ENCODE assay signal across 21 cellular contexts in the genomic region with DNA sequence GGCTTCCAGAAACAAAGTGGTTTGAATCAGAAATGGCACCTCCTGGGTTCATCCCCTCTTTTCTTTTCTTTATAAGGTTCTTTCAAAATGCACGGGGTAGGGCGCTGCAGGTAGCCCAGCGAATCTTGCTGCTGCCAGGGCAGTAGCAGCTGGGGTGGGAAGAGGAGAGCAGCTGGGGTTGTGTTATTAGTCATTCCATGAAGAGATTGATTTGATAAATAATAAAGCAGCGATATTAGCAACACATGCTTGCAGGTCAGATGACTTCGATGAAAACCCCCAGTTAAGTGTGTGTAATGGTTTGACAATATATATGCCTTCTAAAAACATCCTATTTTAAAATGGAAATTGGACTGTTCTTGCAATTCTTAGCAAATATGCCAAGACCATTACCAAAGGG.
A peak's percentile ranks its signal among the peaks of the same experiment; 100 is the strongest.
DNase-seq lines count a peak whose midpoint lies in the region; ATAC-seq and TF ChIP-seq lines count a peak whose summit lies in the region.
"Had no signal": no experiment of that assay in that cellular context is flagged by ENCODE, and none has a peak within 500 bp of the region (broad histone marks: within the 10 kb centered on the region; RNA-seq: fewer than 3 reads in every experiment).

No MANE protein-coding gene starts in this region.

- intact Hi-C loops in sciatic nerve (cut with DNase I): no loop called here

- H3K4me2 ChIP-seq in KMS-11: peak overlapping the region; percentile 15; the same call in 1 of the 2 replicates

- no peaks in the 10 kb centered on the region for H3K9me3 Mint-ChIP-seq in activated T-helper 17 cell treated with anti-CD3 and anti-CD28 coated beads, Interleukin-2, amount 50 U/mL, for 72 hours
- no peaks in the 10 kb centered on the region for H3K9me3 Mint-ChIP-seq in immature natural killer cell
- H3K9me3 Mint-ChIP-seq: CD4-positive, alpha-beta memory T cell had no signal

- H3K27me3 ChIP-seq in BE2C: no peaks in the 10 kb centered on the region
- H3K27me3 ChIP-seq in KMS-11 (ENCODE audit: insufficient read depth, low read depth): no peaks in the 10 kb centered on the region
- H3K27me3 ChIP-seq: stomach, uterus had no signal

- peak overlapping the region; percentile 12; the same call in 1 of the 2 replicates for H3K4me3 ChIP-seq in BE2C (ENCODE audit: low read depth, low read length)
- no peak overlapping the region for H3K4me3 ChIP-seq in KMS-11 (IDR thresholded peaks at IDR 0.05; ENCODE audit: insufficient read depth, low read depth, low read length)
- H3K4me3 ChIP-seq: stomach, uterus had no signal

- peaks cover 36% of the 10 kb centered on the region for H3K4me1 Mint-ChIP-seq in activated T-helper 17 cell treated with anti-CD3 and anti-CD28 coated beads, Interleukin-2, amount 50 U/mL, for 72 hours
- H3K4me1 Mint-ChIP-seq in immature natural killer cell: peaks cover 4 to 10% of the 10 kb centered on the region in 2 donors

- CTCF ChIA-PET in GM10248 (lab: Yijun Ruan, JAX): interaction anchor here (1.9 to 2.9 kb wide), 2 partner anchors 7 to 301 kb away, joined by 6 to 16 read pairs; no protein-coding TSS in a partner anchor

- no peaks in the 10 kb centered on the region for H3K36me3 Mint-ChIP-seq in activated T-helper 17 cell treated with anti-CD3 and anti-CD28 coated beads, Interleukin-2, amount 50 U/mL, for 72 hours (ENCODE audit: low read depth)
- peaks cover 0 to 3% (median 0%) of the 10 kb centered on the region in 3 donors for H3K36me3 Mint-ChIP-seq in immature natural killer cell
- H3K36me3 Mint-ChIP-seq: CD4-positive, alpha-beta memory T cell had no signal

- POLR2A ChIA-PET in GM10248 (lab: Yijun Ruan, JAX): no interaction called here

- TF ChIP-seq CTCF in BE2C (IDR thresholded peaks at IDR 0.05; ENCODE audit: low read depth, low read length) (no peak), KMS-11 (conservative IDR thresholded peaks at IDR 0.05; ENCODE audit: low read depth, low read length) (no peak), GM10248 (IDR thresholded peaks at IDR 0.05; ENCODE audit: control extremely low read depth, extremely low read depth, low read depth, missing control alignments) (no peak)

- H3K4me1 ChIP-seq in BE2C (peaks cover 78% of the 10 kb centered on the region), KMS-11 (ENCODE audit: low read depth, poor library complexity, severe bottlenecking) (peaks cover 86% of the 10 kb centered on the region)

- H3K9ac ChIP-seq in KMS-11: no peak overlapping the region

- no peak overlapping the region for H3K27ac ChIP-seq in KMS-11
- H3K27ac ChIP-seq: uterus had no signal

- H3K9me3 ChIP-seq in BE2C: no peaks in the 10 kb centered on the region
- H3K9me3 ChIP-seq: stomach, uterus had no signal

- no peak overlapping the region for H2AFZ ChIP-seq in KMS-11 (ENCODE audit: low read depth)

- peaks cover 21% of the 10 kb centered on the region; the same call in 1 of the 2 replicates for H3K79me2 ChIP-seq in KMS-11 (ENCODE audit: insufficient read depth, low read depth)

- H3K36me3 ChIP-seq in BE2C (no peaks in the 10 kb centered on the region), KMS-11 (ENCODE audit: insufficient read depth) (no peaks in the 10 kb centered on the region)
- H3K36me3 ChIP-seq: stomach, uterus had no signal

- H4K20me1 ChIP-seq in KMS-11 (ENCODE audit: insufficient read depth): no peaks in the 10 kb centered on the region

- peak; percentile 77 for DNase-seq in BE2C
- DNase-seq in NCI-H446 treated with DMSO at 0.1 percent for 48 hours (lab: John Stamatoyannopoulos, UW): peak; percentile 37
- no peak for DNase-seq in AG08396 (ENCODE audit: low spot score)
- no peak for DNase-seq in immature natural killer cell
- DNase-seq in sciatic nerve (ENCODE audit: low spot score): no peak
- DNase-seq in GM10248 (ENCODE audit: extremely low spot score): no peak
- DNase-seq: activated CD4-positive, alpha-beta T cell treated with anti-CD3 and anti-CD28 coated beads for 48 hours; activated CD8-positive, alpha-beta memory T cell treated with anti-CD3 and anti-CD28 coated beads, Interleukin-2, amount 50 U/mL, for 4 hours; activated gamma-delta T cell treated with Interleukin-2 at 50 U/mL for 16 hours; amygdala; CD4-positive, alpha-beta memory T cell; cerebellar nuclear complex; effector memory CD4-positive, alpha-beta T cell; midbrain; NCI-H510A; right cardiac atrium; stimulated activated CD4-positive, alpha-beta T cell treated with anti-CD3 and anti-CD28 coated beads, Interleukin-1b, Interleukin-23, amount 100 ng/mL, for 48 hours; stomach; uterus had no signal

- peak overlapping the region; percentile 65 for H3K27ac Mint-ChIP-seq in activated T-helper 17 cell treated with anti-CD3 and anti-CD28 coated beads, Interleukin-2, amount 50 U/mL, for 72 hours
- no peak overlapping the region for H3K27ac Mint-ChIP-seq in immature natural killer cell

- no peak for ATAC-seq in activated T-helper 17 cell treated with anti-CD3 and anti-CD28 coated beads, Interleukin-2, amount 50 U/mL, for 72 hours (replicated peaks)
- ATAC-seq in sciatic nerve: no peak
- ATAC-seq: right cardiac atrium had no signal

- H3K4me3 Mint-ChIP-seq in activated T-helper 17 cell treated with anti-CD3 and anti-CD28 coated beads, Interleukin-2, amount 50 U/mL, for 72 hours: no peak overlapping the region
- no peak overlapping the region for H3K4me3 Mint-ChIP-seq in immature natural killer cell
- H3K4me3 Mint-ChIP-seq: CD4-positive, alpha-beta memory T cell had no signal

- H3K27me3 Mint-ChIP-seq in activated T-helper 17 cell treated with anti-CD3 and anti-CD28 coated beads, Interleukin-2, amount 50 U/mL, for 72 hours: no peaks in the 10 kb centered on the region
- peaks cover 2 to 5% (median 2%) of the 10 kb centered on the region in 3 donors for H3K27me3 Mint-ChIP-seq in immature natural killer cell (ENCODE audit: low read depth in 3 of 3)
- H3K27me3 Mint-ChIP-seq: CD4-positive, alpha-beta memory T cell had no signal

Comparison
In these comparisons a context has a peak if more than half of its experiments do, and no peak if none do; other contexts are left out.
1. DNase-seq: peak in BE2C (single experiment) and NCI-H446 treated with DMSO at 0.1 percent for 48 hours (single experiment); none in AG08396 (single experiment), immature natural killer cell (0 of 3), sciatic nerve (single experiment) and GM10248 (single experiment).